ENCODE assay signal across 8 cellular contexts in the genomic region with DNA sequence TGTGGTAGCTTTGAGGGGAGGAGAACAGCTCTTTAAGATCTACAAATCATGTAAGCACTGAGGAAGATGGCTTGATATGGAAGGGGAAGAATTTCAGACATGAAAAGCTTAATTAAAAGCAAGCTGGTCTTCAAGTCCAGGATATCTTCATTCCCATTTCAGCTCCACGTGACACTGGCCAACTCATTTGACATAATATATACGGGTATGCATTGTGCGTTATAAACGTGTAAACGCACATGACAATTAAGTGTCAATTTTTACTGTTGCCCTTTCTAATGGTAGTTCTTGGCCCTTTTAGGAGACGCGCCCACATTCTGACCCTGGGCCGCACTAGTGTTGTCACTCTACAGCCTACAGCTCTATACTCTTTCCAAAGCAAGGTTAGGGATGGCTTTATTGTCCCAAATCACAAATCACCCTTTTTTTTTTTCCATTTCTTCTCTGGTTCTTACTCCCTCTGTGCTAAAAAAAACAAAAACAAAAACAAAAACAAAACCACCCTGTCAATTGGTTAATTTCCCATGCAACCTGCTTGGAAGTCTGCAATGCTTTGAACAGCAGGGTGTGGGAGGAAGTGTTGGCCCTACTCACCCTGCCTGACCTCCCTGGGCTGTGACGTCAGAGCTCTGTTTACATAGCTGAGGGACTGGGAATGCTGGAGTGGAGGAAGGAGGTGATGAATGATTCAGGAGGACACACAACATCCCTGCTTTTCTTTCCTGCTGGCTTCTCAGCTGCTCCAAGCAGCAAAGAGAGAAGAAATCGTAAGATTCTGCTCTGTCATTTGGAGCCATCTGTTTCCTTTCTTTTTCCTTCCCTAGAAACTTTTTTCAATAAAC. TPM values are rescaled to one million over a fixed set of nuclear protein-coding genes. Genes with fewer than 3 reads are reported as not detected.
DNase-seq lines count a peak whose midpoint lies in the region; ATAC-seq and TF ChIP-seq lines count a peak whose summit lies in the region.

No MANE protein-coding gene starts in this region.

- no peak for TF ChIP-seq CTCF in AG09319 (IDR thresholded peaks at IDR 0.05; ENCODE audit: low read depth, low read length)

- H3K36me3 ChIP-seq in duodenal mucosa (ENCODE audit: control insufficient read depth in 1 of 2, insufficient read depth in 2 of 2, low read length in 2 of 2), result no peaks in the 10 kb centered on the region
- H3K36me3 ChIP-seq in mesodermal cell (ENCODE audit: control insufficient read depth, insufficient read depth, low read length), result no peaks in the 10 kb centered on the region

- H3K27me3 ChIP-seq in duodenal mucosa (ENCODE audit: control insufficient read depth in 1 of 2, insufficient read depth in 2 of 2, low read length in 2 of 2), result no peaks in the 10 kb centered on the region

- H3K4me3 Mint-ChIP-seq in activated naive CD4-positive, alpha-beta T cell treated with anti-CD3 and anti-CD28 coated beads, Interleukin-2, amount 10 ng/mL, durations not matched to agents 7 days and 5 days, result no peak overlapping the region

- WGBS in mesodermal cell (ENCODE audit: insufficient coverage in 2 of 2), 2 experiments, result 89 to 99% methylated on average over 7 of the region's 10 CpGs

- H3K27ac ChIP-seq in duodenal mucosa (ENCODE audit: low read depth, low read length) (peak overlapping the region; percentile 52), mesodermal cell (ENCODE audit: low read depth, low read length, severe bottlenecking) (peak overlapping the region; percentile 71)

- H3K9me3 Mint-ChIP-seq in activated naive CD4-positive, alpha-beta T cell treated with anti-CD3 and anti-CD28 coated beads, Interleukin-2, amount 10 ng/mL, durations not matched to agents 7 days and 5 days, result no peaks in the 10 kb centered on the region

- H3K4me3 ChIP-seq in duodenal mucosa (ENCODE audit: low read depth in 1 of 2, low read length in 2 of 2), result peak overlapping the region in 1 of 2 donors; percentile 9
- H3K4me3 ChIP-seq in mesodermal cell (ENCODE audit: extremely low read depth, insufficient read depth, low read length, poor library complexity, severe bottlenecking), result no peak overlapping the region

- H3K36me3 Mint-ChIP-seq in activated naive CD4-positive, alpha-beta T cell treated with anti-CD3 and anti-CD28 coated beads, Interleukin-2, amount 10 ng/mL, durations not matched to agents 7 days and 5 days, result no peaks in the 10 kb centered on the region

- H3K9ac ChIP-seq in duodenal mucosa (ENCODE audit: low read depth in 1 of 2, low read length in 2 of 2), result no peak overlapping the region

- H3K9me3 ChIP-seq in duodenal mucosa (ENCODE audit: control insufficient read depth in 1 of 2, low read length in 2 of 2) (no peaks in the 10 kb centered on the region), mesodermal cell (ENCODE audit: control insufficient read depth, low read length) (no peaks in the 10 kb centered on the region)

- CTCF ChIA-PET in activated naive CD4-positive, alpha-beta T cell treated with anti-CD3 and anti-CD28 coated beads, Interleukin-2, amount 10 ng/mL, durations not matched to agents 7 days and 5 days (lab: Charles Lee), result no interaction called here

- no peak for ATAC-seq in GM21717 (IDR thresholded peaks at IDR 0.05; ENCODE audit: unreplicated experiment)

- peaks cover 39 to 40% of the 10 kb centered on the region in 2 donors for H3K4me1 ChIP-seq in duodenal mucosa (ENCODE audit: control insufficient read depth in 1 of 2, insufficient read depth in 2 of 2, low read length in 2 of 2)
- peaks cover 22% of the 10 kb centered on the region for H3K4me1 ChIP-seq in mesodermal cell (ENCODE audit: control insufficient read depth, insufficient read depth, low read length, poor library complexity, severe bottlenecking)

- peak; percentile 68 for DNase-seq in AG09319 (ENCODE audit: extremely low read depth, low read depth)
- peak; percentile 79 for DNase-seq in LoVo (ENCODE audit: low spot score)
- DNase-seq in GM19238 (ENCODE audit: insufficient read length, low spot score), result no peak
- no peak for DNase-seq in nucleus accumbens (lab: John Stamatoyannopoulos, UW)
- DNase-seq in activated naive CD4-positive, alpha-beta T cell treated with anti-CD3 and anti-CD28 coated beads, Interleukin-2, amount 10 ng/mL, durations not matched to agents 7 days and 5 days, result no peak

- H3K4me1 Mint-ChIP-seq in activated naive CD4-positive, alpha-beta T cell treated with anti-CD3 and anti-CD28 coated beads, Interleukin-2, amount 10 ng/mL, durations not matched to agents 7 days and 5 days, result no peaks in the 10 kb centered on the region

- no peak overlapping the region for H3K27ac Mint-ChIP-seq in activated naive CD4-positive, alpha-beta T cell treated with anti-CD3 and anti-CD28 coated beads, Interleukin-2, amount 10 ng/mL, durations not matched to agents 7 days and 5 days

- no peaks in the 10 kb centered on the region for H3K27me3 Mint-ChIP-seq in activated naive CD4-positive, alpha-beta T cell treated with anti-CD3 and anti-CD28 coated beads, Interleukin-2, amount 10 ng/mL, durations not matched to agents 7 days and 5 days

RNA-seq across cellular contexts. Expression of gene RFK, which starts 19.3 kb away (rescaled TPM):
- polyA plus RNA-seq in mesodermal cell (2013, experiment 1 of 2), result 18.1 TPM
- polyA plus RNA-seq in mesodermal cell (2013, experiment 2 of 2), result 18.8 TPM

Comparison
In these comparisons a context has a peak if more than half of its experiments do, and no peak if none do; other contexts are left out.
1. DNase-seq: peak in AG09319 (single experiment) and LoVo (single experiment); none in GM19238 (single experiment), nucleus accumbens (0 of 56) and activated naive CD4-positive, alpha-beta T cell treated with anti-CD3 and anti-CD28 coated beads, Interleukin-2, amount 10 ng/mL, durations not matched to agents 7 days and 5 days (single experiment).